ENCODE assay signal across 8 cellular contexts in genomic region chr14:36556811-36557433, GRCh38. TPM values are rescaled to one million over a fixed set of nuclear protein-coding genes. Genes with fewer than 3 reads are reported as not detected.
DNase-seq lines count a peak whose midpoint lies in the region; ATAC-seq, FAIRE-seq and TF ChIP-seq lines count a peak whose summit lies in the region.

No MANE protein-coding gene starts in this region.

- H3K4me1 Mint-ChIP-seq in naive thymus-derived CD4-positive, alpha-beta T cell, result peaks cover 0 to 6% (median 0%) of the 10 kb centered on the region in 7 donors

- POLR2A ChIA-PET in naive thymus-derived CD4-positive, alpha-beta T cell (lab: Charles Lee), result no interaction called here

- no peaks in the 10 kb centered on the region for H3K9me3 Mint-ChIP-seq in naive thymus-derived CD4-positive, alpha-beta T cell

- DNase-seq in D721Med (ENCODE audit: insufficient read length, low spot score), result no peak
- DNase-seq in HAP-1 (ENCODE audit: low spot score in 2 of 2), result peak; percentile 23 to 71
- peak; percentile 61 for DNase-seq in NCI-H774 (lab: John Stamatoyannopoulos, UW)
- DNase-seq in bronchial epithelial cell (ENCODE audit: low read depth), result peak; percentile 22
- peak; percentile 30 for DNase-seq in myocyte (ENCODE audit: low read depth)
- no peak for DNase-seq in naive thymus-derived CD4-positive, alpha-beta T cell

- CTCF ChIA-PET in naive thymus-derived CD4-positive, alpha-beta T cell (lab: Charles Lee), result no interaction called here

- H3K27ac Mint-ChIP-seq in naive thymus-derived CD4-positive, alpha-beta T cell, result no peak overlapping the region

- no peak for ATAC-seq in naive thymus-derived CD4-positive, alpha-beta T cell
- ATAC-seq in GM18873 (IDR thresholded peaks at IDR 0.05; ENCODE audit: low FRiP score, unreplicated experiment), result no peak
- no peak for ATAC-seq in HG02938 (IDR thresholded peaks at IDR 0.05; ENCODE audit: unreplicated experiment)

- H3K4me1 ChIP-seq in HAP-1, result no peaks in the 10 kb centered on the region
- no peaks in the 10 kb centered on the region for H3K4me1 ChIP-seq in naive thymus-derived CD4-positive, alpha-beta T cell (ENCODE audit: control insufficient read depth in 2 of 2, insufficient read depth in 2 of 2, low read length in 2 of 2)

- H3K9me3 ChIP-seq in HAP-1, result no peaks in the 10 kb centered on the region
- no peaks in the 10 kb centered on the region for H3K9me3 ChIP-seq in naive thymus-derived CD4-positive, alpha-beta T cell (ENCODE audit: control insufficient read depth in 2 of 3, low read length in 3 of 3)

- no peaks in the 10 kb centered on the region for H3K36me3 Mint-ChIP-seq in naive thymus-derived CD4-positive, alpha-beta T cell

- no peak overlapping the region for H3K27ac ChIP-seq in naive thymus-derived CD4-positive, alpha-beta T cell (ENCODE audit: low read depth, low read length)

- intact Hi-C loops in naive thymus-derived CD4-positive, alpha-beta T cell (cut with micrococcal nuclease), result loop anchor here in 1 of 2 donors (2.0 kb wide), 1 partner anchor 674 kb away; no protein-coding TSS in a partner anchor

- peaks cover 3 to 26% (median 22%) of the 10 kb centered on the region in 5 donors for H3K27me3 Mint-ChIP-seq in naive thymus-derived CD4-positive, alpha-beta T cell

- H3K36me3 ChIP-seq in HAP-1 (replicated peaks) (no peaks in the 10 kb centered on the region; the same call in 1 of the 2 replicates), bronchial epithelial cell (ENCODE audit: control insufficient read depth, insufficient read depth, low read length) (no peaks in the 10 kb centered on the region)
- H3K36me3 ChIP-seq in naive thymus-derived CD4-positive, alpha-beta T cell (ENCODE audit: control insufficient read depth in 2 of 3, insufficient read depth in 3 of 3, low read length in 3 of 3), result no peaks in the 10 kb centered on the region

- H3K4me3 ChIP-seq in HAP-1, result no peak overlapping the region
- no peak overlapping the region for H3K4me3 ChIP-seq in bronchial epithelial cell (ENCODE audit: low read depth, low read length)
- H3K4me3 ChIP-seq in naive thymus-derived CD4-positive, alpha-beta T cell (ENCODE audit: low read length), result no peak overlapping the region

- TF ChIP-seq CTCF in D721Med (IDR thresholded peaks at IDR 0.05; ENCODE audit: insufficient read depth, missing control alignments), result peak; percentile 72
- TF ChIP-seq CTCF in bronchial epithelial cell (IDR thresholded peaks at IDR 0.05; ENCODE audit: insufficient read depth, low read length, severe bottlenecking), result peak; percentile 75

- H3K27me3 ChIP-seq in HAP-1 (ENCODE audit: low read depth) (no peaks in the 10 kb centered on the region), bronchial epithelial cell (ENCODE audit: control insufficient read depth, insufficient read depth, low read length) (no peaks in the 10 kb centered on the region)
- no peaks in the 10 kb centered on the region for H3K27me3 ChIP-seq in naive thymus-derived CD4-positive, alpha-beta T cell (ENCODE audit: control insufficient read depth in 2 of 2, insufficient read depth in 2 of 2, low read length in 2 of 2)

- in situ Hi-C loops in HAP-1 (cut with MboI; ENCODE audit: low sequenced_read_pairs), result no loop called here

- FAIRE-seq in D721Med (lab: Jason Lieb, UNC) (no peak), bronchial epithelial cell (lab: Jason Lieb, UNC) (no peak)

- no peak overlapping the region for H3K4me3 Mint-ChIP-seq in naive thymus-derived CD4-positive, alpha-beta T cell

RNA-seq across cellular contexts. Expression of gene NKX2-8, which starts 25.5 kb away (rescaled TPM):
- total RNA-seq in bronchial epithelial cell, result 0.26 and 1.7 TPM in 2 replicates
- not detected in 2 replicates for total RNA-seq in myocyte
- polyA plus RNA-seq in myocyte (2012), result not detected
- total RNA-seq in naive thymus-derived CD4-positive, alpha-beta T cell, result not detected
- polyA plus RNA-seq in naive thymus-derived CD4-positive, alpha-beta T cell, result not detected

RNA-seq across cellular contexts. Expression of gene NKX2-1, which starts 36.9 kb away (rescaled TPM):
- total RNA-seq in bronchial epithelial cell (4.1 and 6.6 TPM in 2 replicates), myocyte (not detected in 2 replicates)
- polyA plus RNA-seq in myocyte (2012), result not detected
- total RNA-seq in naive thymus-derived CD4-positive, alpha-beta T cell, result not detected
- not detected for polyA plus RNA-seq in naive thymus-derived CD4-positive, alpha-beta T cell

Comparison
In these comparisons a context has a peak if more than half of its experiments do, and no peak if none do; other contexts are left out.
1. DNase-seq: peak in HAP-1 (2 of 2), NCI-H774 (single experiment), bronchial epithelial cell (single experiment) and myocyte (single experiment); none in D721Med (single experiment) and naive thymus-derived CD4-positive, alpha-beta T cell (0 of 9).